In the genomic region with DNA sequence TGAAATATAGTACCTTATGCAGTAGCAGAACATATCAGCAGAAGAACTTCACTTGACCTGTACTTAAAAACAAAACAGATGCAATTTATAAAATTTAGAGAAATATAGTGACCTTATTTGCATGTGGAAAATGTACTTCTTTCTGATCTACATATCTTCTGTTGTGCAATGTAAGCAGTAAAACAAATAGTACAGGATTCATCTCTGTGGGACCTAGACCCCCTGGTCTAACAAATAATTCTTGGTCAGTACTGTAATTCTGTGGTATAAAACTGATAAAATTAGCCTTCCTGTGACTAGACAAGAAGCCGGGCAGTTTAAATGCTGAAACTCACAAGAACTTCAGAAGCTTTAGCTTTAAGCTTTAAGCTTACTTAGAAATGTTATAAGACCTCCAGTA, we compare ENCODE assay signal across 17 cellular contexts. TPM values are rescaled to one million over a fixed set of nuclear protein-coding genes. Genes with fewer than 3 reads are reported as not detected.
DNase-seq lines count a peak whose midpoint lies in the region; ATAC-seq, FAIRE-seq and TF ChIP-seq lines count a peak whose summit lies in the region.
"Had no signal": no experiment of that assay in that cellular context is flagged by ENCODE, and none has a peak within 500 bp of the region (broad histone marks: within the 10 kb centered on the region; RNA-seq: fewer than 3 reads in every experiment).

No MANE protein-coding gene starts in this region.

- peaks cover 100% of the 10 kb centered on the region for H3K4me1 ChIP-seq in A549
- peaks cover 35% of the 10 kb centered on the region for H3K4me1 ChIP-seq in CD4-positive, CD25-positive, alpha-beta regulatory T cell (ENCODE audit: control insufficient read depth, insufficient read depth, low read length, poor library complexity, severe bottlenecking)

- TF ChIP-seq EP300 in A549 (IDR thresholded peaks at IDR 0.05) = no peak

- H3K9me3 ChIP-seq in A549 = no peaks in the 10 kb centered on the region
- H3K9me3 ChIP-seq in CD4-positive, CD25-positive, alpha-beta regulatory T cell (ENCODE audit: control insufficient read depth in 2 of 2, low read length in 2 of 2) = no peaks in the 10 kb centered on the region
- H3K9me3 ChIP-seq in T-helper 17 cell (ENCODE audit: control insufficient read depth, low read length, poor library complexity, severe bottlenecking) = no peaks in the 10 kb centered on the region

- no peaks in the 10 kb centered on the region for H3K27me3 ChIP-seq in CD4-positive, CD25-positive, alpha-beta regulatory T cell (ENCODE audit: control insufficient read depth, insufficient read depth, low read length)

- FAIRE-seq in A549 (lab: Jason Lieb, UNC) = no peak
- FAIRE-seq: bronchial epithelial cell had no signal

- POLR2A ChIA-PET in A549 (lab: Yijun Ruan, JAX) = interaction anchor here (0.9 kb wide), 1 partner anchor 22 kb away, joined by 3 read pairs; a partner anchor contains a TSS

- H3K36me3 ChIP-seq in CD4-positive, CD25-positive, alpha-beta regulatory T cell (ENCODE audit: control insufficient read depth, insufficient read depth, low read length) = peaks cover 5% of the 10 kb centered on the region

- WGBS in A549 (ENCODE audit: missing lambda C conversion rate) = 72% methylated on average over 1 of the region's 1 CpG

- no peaks in the 10 kb centered on the region for H3K27me3 Mint-ChIP-seq in CD4-positive, CD25-positive, alpha-beta regulatory T cell
- H3K27me3 Mint-ChIP-seq in T-helper 17 cell = no peaks in the 10 kb centered on the region
- H3K27me3 Mint-ChIP-seq: activated CD4-positive, alpha-beta memory T cell treated with anti-CD3 and anti-CD28 coated beads, Interleukin-2, amount 10 ng/mL, durations not matched to agents 7 days and 5 days had no signal

- TF ChIP-seq POLR2A in A549 (IDR thresholded peaks at IDR 0.05; ENCODE audit: low read length) = no peak

- CTCF ChIA-PET in A549 (lab: Yijun Ruan, JAX) = interaction anchor here (0.8 to 2.9 kb wide), 4 partner anchors 9 to 255 kb away, joined by 3 to 12 read pairs (median 3); no protein-coding TSS in a partner anchor

- TF ChIP-seq CTCF in A549 (IDR thresholded peaks at IDR 0.05) (no peak), fibroblast of villous mesenchyme (IDR thresholded peaks at IDR 0.05; ENCODE audit: insufficient read depth, low read depth, low read length) (no peak)

- H3K27ac ChIP-seq in A549 = peak overlapping the region in 1 of 2 experiments; percentile 49; a peak in 1 of 6 replicates
- H3K27ac ChIP-seq in CD4-positive, CD25-positive, alpha-beta regulatory T cell (ENCODE audit: insufficient read depth, low read length, poor library complexity, severe bottlenecking) = peak overlapping the region; percentile 29
- H3K27ac ChIP-seq: C4-2B, KMS-11 had no signal

- no peak for TF ChIP-seq RAD21 in A549 (conservative IDR thresholded peaks at IDR 0.05 in 1 of 2, IDR thresholded peaks at IDR 0.05 in 1 of 2)

- H3K36me3 Mint-ChIP-seq in CD4-positive, CD25-positive, alpha-beta regulatory T cell = peaks cover 7% of the 10 kb centered on the region
- no peaks in the 10 kb centered on the region for H3K36me3 Mint-ChIP-seq in T-helper 17 cell (ENCODE audit: low read depth)

- peak overlapping the region in 1 of 4 donors; percentile 41 for H3K4me3 Mint-ChIP-seq in CD4-positive, CD25-positive, alpha-beta regulatory T cell
- no peak overlapping the region for H3K4me3 Mint-ChIP-seq in T-helper 17 cell
- H3K4me3 Mint-ChIP-seq: activated CD4-positive, alpha-beta memory T cell treated with anti-CD3 and anti-CD28 coated beads, Interleukin-2, amount 10 ng/mL, durations not matched to agents 7 days and 5 days had no signal

- H3K9me3 Mint-ChIP-seq in CD4-positive, CD25-positive, alpha-beta regulatory T cell = no peaks in the 10 kb centered on the region
- H3K9me3 Mint-ChIP-seq: activated CD4-positive, alpha-beta memory T cell treated with anti-CD3 and anti-CD28 coated beads, Interleukin-2, amount 10 ng/mL, durations not matched to agents 7 days and 5 days had no signal

- peak overlapping the region; percentile 59 for H3K4me2 ChIP-seq in A549
- H3K4me2 ChIP-seq: KMS-11 had no signal

- peak overlapping the region in 1 of 3 donors; percentile 35 for H3K27ac Mint-ChIP-seq in CD4-positive, CD25-positive, alpha-beta regulatory T cell
- peak overlapping the region; percentile 39 for H3K27ac Mint-ChIP-seq in T-helper 17 cell
- H3K27ac Mint-ChIP-seq: activated CD4-positive, alpha-beta memory T cell treated with anti-CD3 and anti-CD28 coated beads, Interleukin-2, amount 10 ng/mL, durations not matched to agents 7 days and 5 days had no signal

- peaks cover 37 to 86% (median 64%) of the 10 kb centered on the region in 4 donors for H3K4me1 Mint-ChIP-seq in CD4-positive, CD25-positive, alpha-beta regulatory T cell
- peaks cover 44% of the 10 kb centered on the region for H3K4me1 Mint-ChIP-seq in T-helper 17 cell

- ATAC-seq in A549 (no peak), T-helper 17 cell (no peak), HG02981 (IDR thresholded peaks at IDR 0.05; ENCODE audit: unreplicated experiment) (no peak), HG02938 (IDR thresholded peaks at IDR 0.05; ENCODE audit: unreplicated experiment) (no peak)
- ATAC-seq in CD4-positive, CD25-positive, alpha-beta regulatory T cell (ENCODE audit: low read depth in 2 of 2) = no peak
- ATAC-seq: left lobe of liver, Right ventricle myocardium inferior had no signal

- H3K4me3 ChIP-seq in A549 (no peak overlapping the region), fibroblast of villous mesenchyme (ENCODE audit: low read depth, low read length) (peak overlapping the region; percentile 22)
- no peak overlapping the region for H3K4me3 ChIP-seq in CD4-positive, CD25-positive, alpha-beta regulatory T cell (ENCODE audit: low read depth, low read length)

- DNase-seq in A549 (ENCODE audit: low read depth in 1 of 2, low spot score in 1 of 2) (no peak), T-helper 17 cell (no peak), fibroblast of villous mesenchyme (ENCODE audit: low read depth) (no peak), NCI-H345 treated with DMSO at 0.1 percent for 48 hours (lab: John Stamatoyannopoulos, UW; ENCODE audit: unreplicated experiment) (no peak), C1 segment of cervical spinal cord (lab: John Stamatoyannopoulos, UW) (no peak)
- no peak for DNase-seq in CD4-positive, CD25-positive, alpha-beta regulatory T cell
- DNase-seq: activated CD4-positive, alpha-beta memory T cell treated with anti-CD3 and anti-CD28 coated beads, Interleukin-2, amount 10 ng/mL, durations not matched to agents 7 days and 5 days; activated gamma-delta T cell treated with Interleukin-2 at 50 U/mL for 16 hours; NCI-H1105; NCI-H2171 had no signal

TF ChIP-seq in A549, 52 proteins besides CTCF, POLR2A, EP300 and RAD21 (continues in another document):
- TF ChIP-seq POLR2AphosphoS2 (conservative IDR thresholded peaks at IDR 0.05; ENCODE audit: low read length) (no peak), CHD4 (IDR thresholded peaks at IDR 0.05; ENCODE audit: borderline replicate concordance) (no peak), RCOR1 (IDR thresholded peaks at IDR 0.05; ENCODE audit: low read depth, low read length) (no peak), KDM1A (IDR thresholded peaks at IDR 0.05; ENCODE audit: low read depth) (no peak), ZSCAN20 (CRISPR knock-in tag; IDR thresholded peaks at IDR 0.05) (no peak), NPAS2 (CRISPR knock-in tag; IDR thresholded peaks at IDR 0.05; ENCODE audit: borderline replicate concordance) (no peak), BHLHE40 (IDR thresholded peaks at IDR 0.05; ENCODE audit: low read depth, low read length) (no peak), JUNB (IDR thresholded peaks at IDR 0.05) (no peak)
- TF ChIP-seq, protein P1, sequence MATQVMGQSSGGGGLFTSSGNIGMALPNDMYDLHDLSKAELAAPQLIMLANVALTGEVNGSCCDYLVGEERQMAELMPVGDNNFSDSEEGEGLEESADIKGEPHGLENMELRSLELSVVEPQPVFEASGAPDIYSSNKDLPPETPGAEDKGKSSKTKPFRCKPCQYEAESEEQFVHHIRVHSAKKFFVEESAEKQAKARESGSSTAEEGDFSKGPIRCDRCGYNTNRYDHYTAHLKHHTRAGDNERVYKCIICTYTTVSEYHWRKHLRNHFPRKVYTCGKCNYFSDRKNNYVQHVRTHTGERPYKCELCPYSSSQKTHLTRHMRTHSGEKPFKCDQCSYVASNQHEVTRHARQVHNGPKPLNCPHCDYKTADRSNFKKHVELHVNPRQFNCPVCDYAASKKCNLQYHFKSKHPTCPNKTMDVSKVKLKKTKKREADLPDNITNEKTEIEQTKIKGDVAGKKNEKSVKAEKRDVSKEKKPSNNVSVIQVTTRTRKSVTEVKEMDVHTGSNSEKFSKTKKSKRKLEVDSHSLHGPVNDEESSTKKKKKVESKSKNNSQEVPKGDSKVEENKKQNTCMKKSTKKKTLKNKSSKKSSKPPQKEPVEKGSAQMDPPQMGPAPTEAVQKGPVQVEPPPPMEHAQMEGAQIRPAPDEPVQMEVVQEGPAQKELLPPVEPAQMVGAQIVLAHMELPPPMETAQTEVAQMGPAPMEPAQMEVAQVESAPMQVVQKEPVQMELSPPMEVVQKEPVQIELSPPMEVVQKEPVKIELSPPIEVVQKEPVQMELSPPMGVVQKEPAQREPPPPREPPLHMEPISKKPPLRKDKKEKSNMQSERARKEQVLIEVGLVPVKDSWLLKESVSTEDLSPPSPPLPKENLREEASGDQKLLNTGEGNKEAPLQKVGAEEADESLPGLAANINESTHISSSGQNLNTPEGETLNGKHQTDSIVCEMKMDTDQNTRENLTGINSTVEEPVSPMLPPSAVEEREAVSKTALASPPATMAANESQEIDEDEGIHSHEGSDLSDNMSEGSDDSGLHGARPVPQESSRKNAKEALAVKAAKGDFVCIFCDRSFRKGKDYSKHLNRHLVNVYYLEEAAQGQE (IDR thresholded peaks at IDR 0.05) = no peak

RNA-seq across cellular contexts. Expression of a gene that starts 21.6 kb away (rescaled TPM):
- polyA plus RNA-seq in A549 (2011; rRNA removed) (284 and 383 TPM in 2 replicates), A549 (2017; fragmentation: RNase III; extraction: RNeasy Plus Mini Kit Qiagen cat#74134 plus additional on column Dnase treatment) (280 to 397 TPM (median 391 TPM) in 3 replicates)
- 27.9 and 38.2 TPM in 2 replicates for polyA plus RNA-seq in A549 (2012; cell fraction: cytosol; rRNA removed)
- 38.2 and 49.4 TPM in 2 replicates for polyA plus RNA-seq in A549 (2012; cell fraction: nucleus; rRNA removed)
- 228 and 254 TPM in 2 replicates for polyA minus RNA-seq in A549 (2011; rRNA and poly(A)+ RNA removed)
- total RNA-seq in CD4-positive, CD25-positive, alpha-beta regulatory T cell = 123 TPM
- 10 to 100 TPM; 48.2 to 62.3 (median 57.5) TPM for polyA plus RNA-seq in CD4-positive, CD25-positive, alpha-beta regulatory T cell
- total RNA-seq in T-helper 17 cell (100 to 1,000 TPM; 175 to 204 TPM), fibroblast of villous mesenchyme (395 and 671 TPM in 2 replicates)

RNA-seq across cellular contexts. Expression of a gene that starts 45.3 kb away (rescaled TPM):
- 15.2 and 30.5 TPM in 2 replicates for polyA plus RNA-seq in A549 (2011; rRNA removed)
- 4.7 and 5.9 TPM in 2 replicates for polyA plus RNA-seq in A549 (2012; cell fraction: cytosol; rRNA removed)
- 2.6 and 5.7 TPM in 2 replicates for polyA plus RNA-seq in A549 (2012; cell fraction: nucleus; rRNA removed)
- 22.3 to 24.5 TPM (median 22.8 TPM) in 3 replicates for polyA plus RNA-seq in A549 (2017; fragmentation: RNase III; extraction: RNeasy Plus Mini Kit Qiagen cat#74134 plus additional on column Dnase treatment)
- polyA minus RNA-seq in A549 (2011; rRNA and poly(A)+ RNA removed) = 2.7 and 3.6 TPM in 2 replicates
- 3.9 TPM for total RNA-seq in CD4-positive, CD25-positive, alpha-beta regulatory T cell
- 1 to 10 TPM; 3.9 to 4.7 (median 4.2) TPM for polyA plus RNA-seq in CD4-positive, CD25-positive, alpha-beta regulatory T cell
- 1 to 10 TPM; 3.3 to 4.3 TPM for total RNA-seq in T-helper 17 cell
- 9.3 and 27.2 TPM in 2 replicates for total RNA-seq in fibroblast of villous mesenchyme
